8 cellular contexts compared by ENCODE assay signal in genomic region chr19:47745010-47745901, GRCh38. TPM values are rescaled to one million over a fixed set of nuclear protein-coding genes. Genes with fewer than 3 reads are reported as not detected.
DNase-seq lines count a peak whose midpoint lies in the region; ATAC-seq and TF ChIP-seq lines count a peak whose summit lies in the region.

Gene NOP53, plus strand, starts transcription at chr19:47745546. Its CDS starts 14 bp downstream, at chr19:47745560.

- TF ChIP-seq POLR2A in uterus (IDR thresholded peaks at IDR 0.05), result peak; percentile 70 to 76

- intact Hi-C loops in ascending aorta (cut with DNase I), result loop anchor here (2.0 kb wide), 1 partner anchor 34 kb away; the partner anchor contains the start of gene SELENOW
- intact Hi-C loops in right cardiac atrium (cut with DNase I), result no loop called here
- intact Hi-C loops in uterus (cut with DNase I; ENCODE audit: low total_unique reads), result no loop called here

- H3K36me3 ChIP-seq in ascending aorta (peaks cover 51 to 52% of the 10 kb centered on the region in 2 donors), uterus (no peaks in the 10 kb centered on the region)

- peak within 1 kb of the TSS; percentile 98 to 99 for H3K27ac ChIP-seq in ascending aorta
- H3K27ac ChIP-seq in right cardiac atrium (ENCODE audit: low read length), result peak within 1 kb of the TSS; percentile 97
- H3K27ac ChIP-seq in uterus, result peak within 1 kb of the TSS; percentile 98 to 99

- H3K27me3 ChIP-seq in ascending aorta (no peaks in the 10 kb centered on the region), right cardiac atrium (ENCODE audit: control insufficient read depth, insufficient read depth) (no peaks in the 10 kb centered on the region), uterus (no peaks in the 10 kb centered on the region)

- WGBS in right cardiac atrium, result 6% methylated on average over 53 of the region's 53 CpGs

- H3K9me3 ChIP-seq in ascending aorta (no peaks in the 10 kb centered on the region), right cardiac atrium (ENCODE audit: control insufficient read depth, low read length) (no peaks in the 10 kb centered on the region), uterus (no peaks in the 10 kb centered on the region)

- TF ChIP-seq CTCF in ascending aorta (IDR thresholded peaks at IDR 0.05) (no peak), uterus (IDR thresholded peaks at IDR 0.05) (peak in 3 of 4 experiments; percentile 9 to 22 (median 21))

- peak within 1 kb of the TSS; percentile 67 to 79 for H3K4me3 ChIP-seq in ascending aorta
- H3K4me3 ChIP-seq in right cardiac atrium (ENCODE audit: low read length), result peak within 1 kb of the TSS; percentile 75
- H3K4me3 ChIP-seq in uterus, result peak within 1 kb of the TSS; percentile 91 to 92

- ATAC-seq in GM18498 (IDR thresholded peaks at IDR 0.05; ENCODE audit: unreplicated experiment) (peak; percentile 76), HG02973 (IDR thresholded peaks at IDR 0.05; ENCODE audit: unreplicated experiment) (peak; percentile 60), right cardiac atrium (peak; percentile 62 to 68)

- peaks cover 15 to 24% of the 10 kb centered on the region in 2 donors for H3K4me1 ChIP-seq in ascending aorta
- H3K4me1 ChIP-seq in right cardiac atrium (ENCODE audit: control insufficient read depth, insufficient read depth, low read length), result peaks cover 2% of the 10 kb centered on the region
- peaks cover 4 to 17% of the 10 kb centered on the region in 2 donors for H3K4me1 ChIP-seq in uterus

- peak; percentile 93 for DNase-seq in NCI-H2029 treated with DMSO at 0.1 percent for 48 hours (lab: John Stamatoyannopoulos, UW)
- DNase-seq in T-helper 22 cell (ENCODE audit: low read depth), result peak; percentile 88
- peak; percentile 83 to 98 for DNase-seq in ascending aorta (ENCODE audit: low spot score in 2 of 2)
- DNase-seq in right cardiac atrium, result peak; percentile 96 to 99 (median 98)
- DNase-seq in putamen (ENCODE audit: low spot score), result peak; percentile 97
- peak; percentile 97 to 98 for DNase-seq in uterus

RNA-seq across cellular contexts. Expression of gene NOP53, which starts in this region (rescaled TPM):
- total RNA-seq in ascending aorta (385 TPM), right cardiac atrium (100 to 1,000 TPM; 191 to 248 (median 237) TPM), uterus (100 to 1,000 TPM; 116 to 555 (median 444) TPM)
- polyA plus RNA-seq in right cardiac atrium, result 322 TPM

Comparison
In these comparisons a context has a peak if more than half of its experiments do, and no peak if none do; other contexts are left out.
1. Peak in every context shown above with its lines: DNase-seq, ATAC-seq, H3K4me3 ChIP-seq and H3K27ac ChIP-seq.
2. CTCF ChIP-seq: peak in uterus (3 of 4); none in ascending aorta (0 of 3).